ENCODE assay signal across 1 cellular context in genomic region chr10:31064334-31064733, GRCh38.
TF ChIP-seq lines count a peak whose summit lies in the region.

No MANE protein-coding gene starts in this region.

TF ChIP-seq in IMR-90, 13 proteins besides CTCF, POLR2A, EP300 and RAD21 (continued from another document):
- no peak for TF ChIP-seq ELK1 (IDR thresholded peaks at IDR 0.05; ENCODE audit: borderline replicate concordance, low read depth, low read length)
TF ChIP-seq in IMR-90: peak in this region for 3.
